13 cellular contexts compared by ENCODE assay signal in genomic region chr6:6674872-6675271, GRCh38.
DNase-seq lines count a peak whose midpoint lies in the region; ATAC-seq, FAIRE-seq and TF ChIP-seq lines count a peak whose summit lies in the region.
"Had no signal": no experiment of that assay in that cellular context is flagged by ENCODE, and none has a peak within 500 bp of the region (broad histone marks: within the 10 kb centered on the region; RNA-seq: fewer than 3 reads in every experiment).

No MANE protein-coding gene starts in this region.

- H3K9me1 ChIP-seq in keratinocyte (ENCODE audit: control insufficient read depth, extremely low read depth, insufficient read depth, low read length): no peaks in the 10 kb centered on the region

- H3K27ac ChIP-seq in DOHH2 (ENCODE audit: low read depth, low read length) (no peak overlapping the region), astrocyte (ENCODE audit: low read depth, low read length) (no peak overlapping the region), keratinocyte (ENCODE audit: control insufficient read depth, insufficient read depth, low read length) (no peak overlapping the region), transverse colon (no peak overlapping the region)
- H3K27ac ChIP-seq: neutrophil had no signal

- intact Hi-C loops in transverse colon (cut with DNase I; ENCODE audit: low total_unique reads): loop anchor here (2.0 kb wide), 1 partner anchor 566 kb away; no protein-coding TSS in a partner anchor
- intact Hi-C loops in activated CD8-positive, alpha-beta T cell treated with anti-CD3 and anti-CD28 coated beads for 36 hours (cut with micrococcal nuclease): loop anchor here (5.0 kb wide), 1 partner anchor 567 kb away; no protein-coding TSS in a partner anchor

- peaks cover 3% of the 10 kb centered on the region for H3K27me3 Mint-ChIP-seq in astrocyte (ENCODE audit: low read depth, unreplicated experiment)
- no peaks in the 10 kb centered on the region for H3K27me3 Mint-ChIP-seq in activated CD8-positive, alpha-beta T cell treated with anti-CD3 and anti-CD28 coated beads for 36 hours

- H3F3A ChIP-seq in DOHH2 (ENCODE audit: control insufficient read depth, insufficient read depth): no peaks in the 10 kb centered on the region

- no peak for TF ChIP-seq POLR2A in transverse colon (IDR thresholded peaks at IDR 0.05)

- peak; percentile 42 for TF ChIP-seq CTCF in DOHH2 (IDR thresholded peaks at IDR 0.05; ENCODE audit: low read depth, low read length, poor library complexity, severe bottlenecking)
- TF ChIP-seq CTCF in astrocyte (IDR thresholded peaks at IDR 0.05; ENCODE audit: insufficient read depth, low read depth, low read length): peak; percentile 36
- TF ChIP-seq CTCF in keratinocyte (optimal IDR thresholded peaks at IDR 0.05 in 1 of 3, IDR thresholded peaks at IDR 0.05 in 1 of 3, conservative IDR thresholded peaks at IDR 0.05 in 1 of 3; ENCODE audit: extremely low read depth in 1 of 3, insufficient read depth in 2 of 3, low read length in 3 of 3): peak in 2 of 3 experiments; percentile 37 to 47
- TF ChIP-seq CTCF in transverse colon (IDR thresholded peaks at IDR 0.05): no peak
- no peak for TF ChIP-seq CTCF in activated CD8-positive, alpha-beta T cell treated with anti-CD3 and anti-CD28 coated beads for 36 hours (IDR thresholded peaks at IDR 0.05)

- no peaks in the 10 kb centered on the region for H3K36me3 Mint-ChIP-seq in astrocyte (ENCODE audit: low read depth, unreplicated experiment)
- H3K36me3 Mint-ChIP-seq in activated CD8-positive, alpha-beta T cell treated with anti-CD3 and anti-CD28 coated beads for 36 hours (ENCODE audit: low read depth): no peaks in the 10 kb centered on the region

- TF ChIP-seq EP300 in transverse colon (IDR thresholded peaks at IDR 0.05; ENCODE audit: low read depth): no peak

- H3K9me3 ChIP-seq in DOHH2 (ENCODE audit: control insufficient read depth, insufficient read depth, low read length): no peaks in the 10 kb centered on the region
- H3K9me3 ChIP-seq in astrocyte (ENCODE audit: insufficient read depth, low read depth, low read length): no peaks in the 10 kb centered on the region
- H3K9me3 ChIP-seq in keratinocyte (ENCODE audit: control insufficient read depth, low read depth, low read length): no peaks in the 10 kb centered on the region
- no peaks in the 10 kb centered on the region for H3K9me3 ChIP-seq in transverse colon
- H3K9me3 ChIP-seq: neutrophil had no signal

- no peak overlapping the region for H3K27ac Mint-ChIP-seq in astrocyte (ENCODE audit: unreplicated experiment)
- H3K27ac Mint-ChIP-seq in activated CD8-positive, alpha-beta T cell treated with anti-CD3 and anti-CD28 coated beads for 36 hours: no peak overlapping the region
- H3K27ac Mint-ChIP-seq: T-helper 17 cell had no signal

- H3K79me2 ChIP-seq in DOHH2 (ENCODE audit: control insufficient read depth, low read length) (no peaks in the 10 kb centered on the region), astrocyte (ENCODE audit: insufficient read depth, low read length) (no peaks in the 10 kb centered on the region), keratinocyte (ENCODE audit: control insufficient read depth, insufficient read depth, low read length) (no peaks in the 10 kb centered on the region)

- H4K20me1 ChIP-seq in DOHH2 (ENCODE audit: control insufficient read depth, insufficient read depth, low read depth, low read length) (no peaks in the 10 kb centered on the region), astrocyte (ENCODE audit: insufficient read depth, low read length) (no peaks in the 10 kb centered on the region), keratinocyte (ENCODE audit: control insufficient read depth, extremely low read depth, insufficient read depth, low read length) (no peaks in the 10 kb centered on the region)

- no peaks in the 10 kb centered on the region for H3K9me2 ChIP-seq in DOHH2 (replicated peaks; ENCODE audit: control insufficient read depth, low read length)

- DNase-seq in HuH-7 (ENCODE audit: low spot score): peak; percentile 17
- no peak for DNase-seq in astrocyte (ENCODE audit: low read depth)
- DNase-seq in keratinocyte (ENCODE audit: low read depth, low spot score): no peak
- no peak for DNase-seq in transverse colon
- no peak for DNase-seq in activated CD8-positive, alpha-beta T cell treated with anti-CD3 and anti-CD28 coated beads for 36 hours
- no peak for DNase-seq in GM19238 (ENCODE audit: insufficient read length, low spot score)
- no peak for DNase-seq in activated CD4-positive, CD25-positive, alpha-beta regulatory T cell (lab: John Stamatoyannopoulos, UW)
- DNase-seq: DMS 273 treated with DMSO at 0.1 percent for 48 hours; NCI-H446; stimulated activated CD4-positive, alpha-beta T cell treated with anti-CD3 and anti-CD28 coated beads, Interleukin-2, amount 100 ng/mL, for 24 hours; T-helper 17 cell had no signal

- WGBS in transverse colon (ENCODE audit: low coverage in 1 of 2), 2 donors: 53 to 73% methylated on average over 3 to 4 of the region's 4 CpGs

- H3K4me3 ChIP-seq in DOHH2 (ENCODE audit: low read length): no peak overlapping the region
- no peak overlapping the region for H3K4me3 ChIP-seq in astrocyte (ENCODE audit: insufficient read depth, low read depth, low read length)
- no peak overlapping the region for H3K4me3 ChIP-seq in keratinocyte (ENCODE audit: control insufficient read depth in 2 of 3, extremely low read depth in 1 of 3, insufficient read depth in 2 of 3, low read depth in 1 of 3, low read length in 3 of 3)
- no peak overlapping the region for H3K4me3 ChIP-seq in transverse colon

- H3K4me3 Mint-ChIP-seq in astrocyte (ENCODE audit: unreplicated experiment): no peak overlapping the region
- no peak overlapping the region for H3K4me3 Mint-ChIP-seq in activated CD8-positive, alpha-beta T cell treated with anti-CD3 and anti-CD28 coated beads for 36 hours
- H3K4me3 Mint-ChIP-seq: T-helper 17 cell had no signal

- H3K9ac ChIP-seq in astrocyte (ENCODE audit: low read length) (no peak overlapping the region), keratinocyte (ENCODE audit: control insufficient read depth, extremely low read depth, insufficient read depth, low read length) (no peak overlapping the region)

- peaks cover 13% of the 10 kb centered on the region for H3K4me1 Mint-ChIP-seq in astrocyte (ENCODE audit: low read depth, unreplicated experiment)
- peaks cover 6% of the 10 kb centered on the region for H3K4me1 Mint-ChIP-seq in activated CD8-positive, alpha-beta T cell treated with anti-CD3 and anti-CD28 coated beads for 36 hours (ENCODE audit: low read depth)

- H3K36me3 ChIP-seq in DOHH2 (ENCODE audit: control insufficient read depth, low read length) (no peaks in the 10 kb centered on the region), astrocyte (ENCODE audit: insufficient read depth, low read length) (no peaks in the 10 kb centered on the region), keratinocyte (ENCODE audit: control insufficient read depth in 2 of 2, extremely low read depth in 1 of 2, insufficient read depth in 2 of 2, low read length in 2 of 2) (no peaks in the 10 kb centered on the region), transverse colon (no peaks in the 10 kb centered on the region)
- H3K36me3 ChIP-seq: neutrophil had no signal

- H3K4me2 ChIP-seq in DOHH2 (ENCODE audit: low read length) (no peak overlapping the region), astrocyte (ENCODE audit: low read length) (no peak overlapping the region), keratinocyte (ENCODE audit: control insufficient read depth, extremely low read depth, insufficient read depth, low read depth, low read length) (no peak overlapping the region)

- ATAC-seq in activated CD8-positive, alpha-beta T cell treated with anti-CD3 and anti-CD28 coated beads for 36 hours: no peak
- ATAC-seq: T-helper 17 cell had no signal

- H3K27me3 ChIP-seq in DOHH2 (ENCODE audit: control insufficient read depth, low read length) (0 out of 2 replicates have a peak, but pooled peaks cover 2% of the 10 kb centered on the region), astrocyte (ENCODE audit: insufficient read depth, low read length) (no peaks in the 10 kb centered on the region), keratinocyte (ENCODE audit: control insufficient read depth, extremely low read depth, insufficient read depth, low read length) (no peaks in the 10 kb centered on the region), transverse colon (no peaks in the 10 kb centered on the region)

- FAIRE-seq in astrocyte (lab: Jason Lieb, UNC) (no peak), keratinocyte (lab: Jason Lieb, UNC) (no peak)

- dilution Hi-C loops in keratinocyte (cut with MboI; ENCODE audit: extremely low pct_ligation_motif_present, low sequenced_read_pairs): no loop called here

- H3K4me1 ChIP-seq in DOHH2 (ENCODE audit: control insufficient read depth, low read length): peaks cover 4% of the 10 kb centered on the region
- H3K4me1 ChIP-seq in astrocyte (ENCODE audit: insufficient read depth, low read length): no peaks in the 10 kb centered on the region
- peaks cover 23% of the 10 kb centered on the region for H3K4me1 ChIP-seq in keratinocyte (ENCODE audit: control insufficient read depth, extremely low read depth, insufficient read depth, low read length)
- H3K4me1 ChIP-seq in transverse colon: peaks cover 7 to 32% (median 16%) of the 10 kb centered on the region in 4 donors

- H2AFZ ChIP-seq in astrocyte (ENCODE audit: low read depth, low read length) (no peak overlapping the region), keratinocyte (ENCODE audit: control insufficient read depth, low read length) (no peak overlapping the region)

- CTCF ChIA-PET in activated CD8-positive, alpha-beta T cell treated with anti-CD3 and anti-CD28 coated beads for 36 hours (lab: Charles Lee): interaction anchor here (1.2 to 4.6 kb wide), 6 partner anchors 9 to 118 kb away, joined by 3 to 71 read pairs (median 10); no protein-coding TSS in a partner anchor

- POLR2A ChIA-PET in activated CD8-positive, alpha-beta T cell treated with anti-CD3 and anti-CD28 coated beads for 36 hours (lab: Charles Lee): no interaction called here

- no peaks in the 10 kb centered on the region for H3K9me3 Mint-ChIP-seq in astrocyte (ENCODE audit: unreplicated experiment)
- H3K9me3 Mint-ChIP-seq in activated CD8-positive, alpha-beta T cell treated with anti-CD3 and anti-CD28 coated beads for 36 hours: no peaks in the 10 kb centered on the region

- in situ Hi-C loops in transverse colon (cut with MboI; ENCODE audit: low pct_ligation_motif_present in 1 of 4, low pct_unique_long_range_greater_than_20kb in 1 of 4, low sequenced_read_pairs in 3 of 4): loop anchor here in 3 of 4 donors (10.0 to 25.0 kb wide), 4 partner anchors 562 to 937 kb away; partner anchors contain the start of gene SNRNP48 (in 1 of the 3)

Comparison
In these comparisons a context has a peak if more than half of its experiments do, and no peak if none do; other contexts are left out.
1. CTCF ChIP-seq: peak in DOHH2 (single experiment), astrocyte (single experiment) and keratinocyte (2 of 3); none in transverse colon (0 of 5) and activated CD8-positive, alpha-beta T cell treated with anti-CD3 and anti-CD28 coated beads for 36 hours (single experiment).